ENCODE assay signal across 11 cellular contexts in the genomic region with DNA sequence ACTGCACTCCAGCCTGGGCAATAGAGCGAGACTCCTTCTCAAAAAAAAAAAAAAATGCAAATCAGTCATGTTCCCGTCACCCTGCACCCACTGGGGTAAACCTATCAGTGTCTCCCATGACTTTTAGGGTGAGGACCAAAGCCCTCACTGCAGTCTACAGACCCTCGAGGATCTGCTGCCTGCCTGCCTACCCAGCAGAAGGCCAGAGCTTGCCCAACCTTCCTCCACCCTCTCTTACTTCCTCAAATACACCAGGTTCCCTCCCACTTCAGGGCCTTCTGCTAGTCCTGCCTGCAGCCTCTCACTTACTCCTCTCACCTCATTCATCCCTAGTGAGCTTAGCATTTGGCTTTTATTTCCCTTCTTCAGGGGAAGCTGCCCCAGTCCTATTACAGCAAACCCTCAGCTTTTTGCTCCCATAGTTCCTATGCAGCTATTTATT. TPM values are rescaled to one million over a fixed set of nuclear protein-coding genes. Genes with fewer than 3 reads are reported as not detected.
DNase-seq lines count a peak whose midpoint lies in the region; ATAC-seq and TF ChIP-seq lines count a peak whose summit lies in the region.
"Had no signal": no experiment of that assay in that cellular context is flagged by ENCODE, and none has a peak within 500 bp of the region (broad histone marks: within the 10 kb centered on the region; RNA-seq: fewer than 3 reads in every experiment).

No MANE protein-coding gene starts in this region.

- intact Hi-C loops in PC-9 (cut with micrococcal nuclease; ENCODE audit: unreplicated experiment) = loop anchor here (1.0 kb wide), 2 partner anchors 17 to 31 kb away; no protein-coding TSS in a partner anchor
- intact Hi-C loops in heart right ventricle (cut with DNase I) = no loop called here
- intact Hi-C loops in sciatic nerve (cut with DNase I) = no loop called here

- H2AFZ ChIP-seq in PC-9 = no peak overlapping the region

- H3K4me2 ChIP-seq in PC-9 = peak overlapping the region; percentile 68

- H3K79me2 ChIP-seq in PC-9 (ENCODE audit: low read depth) = no peaks in the 10 kb centered on the region

- H3F3A ChIP-seq in PC-9 (ENCODE audit: insufficient read depth, low read depth) = peaks cover 35% of the 10 kb centered on the region

- no peaks in the 10 kb centered on the region for H3K27me3 ChIP-seq in PC-9 (ENCODE audit: insufficient read depth, low read depth)
- no peaks in the 10 kb centered on the region for H3K27me3 ChIP-seq in heart right ventricle
- H3K27me3 ChIP-seq: sigmoid colon had no signal

- ATAC-seq in heart right ventricle = peak in 5 of 8 donors; percentile 47 to 56 (median 52)
- ATAC-seq in sciatic nerve = peak; percentile 46

- H3K4me3 ChIP-seq in PC-9 (peak overlapping the region; percentile 21; the same call in 1 of the 2 replicates), heart right ventricle (no peak overlapping the region)
- H3K4me3 ChIP-seq: sigmoid colon had no signal

- peaks cover 7% of the 10 kb centered on the region; the same call in 1 of the 2 replicates for H3K9me3 ChIP-seq in PC-9 (ENCODE audit: insufficient read depth, low read depth)
- H3K9me3 ChIP-seq in heart right ventricle = peaks cover 0 to 12% (median 0%) of the 10 kb centered on the region in 11 donors
- H3K9me3 ChIP-seq: sigmoid colon had no signal

- H3K9me2 ChIP-seq in PC-9 (ENCODE audit: insufficient read depth) = no peaks in the 10 kb centered on the region

- H3K36me3 ChIP-seq in PC-9 (ENCODE audit: low read depth) (no peaks in the 10 kb centered on the region), heart right ventricle (no peaks in the 10 kb centered on the region)
- H3K36me3 ChIP-seq: sigmoid colon had no signal

- TF ChIP-seq CTCF in GM20000 (IDR thresholded peaks at IDR 0.05; ENCODE audit: extremely low read depth, missing control alignments) (no peak), PC-9 (conservative IDR thresholded peaks at IDR 0.05) (no peak), heart right ventricle (IDR thresholded peaks at IDR 0.05) (no peak)

- CTCF ChIA-PET in PC-9 (lab: Charles Lee) = interaction anchor here (0.5 to 1.2 kb wide), 3 partner anchors 17 to 28 kb away, joined by 3 to 17 read pairs (median 5); partner anchors contain the start of gene TOB1

- H4K20me1 ChIP-seq in PC-9 (ENCODE audit: insufficient read depth) = no peaks in the 10 kb centered on the region

- peaks cover 45% of the 10 kb centered on the region for H3K4me1 ChIP-seq in PC-9 (replicated peaks; ENCODE audit: insufficient read depth)
- peaks cover 0 to 14% (median 7%) of the 10 kb centered on the region in 9 donors for H3K4me1 ChIP-seq in heart right ventricle
- H3K4me1 ChIP-seq: sigmoid colon had no signal

- TSS peak; percentile 93 for BruUV-seq in PC-9 (replicated peaks; lab: Mats Ljungman, UMichigan)

- peak overlapping the region; percentile 85 for H3K27ac ChIP-seq in PC-9
- H3K27ac ChIP-seq in heart right ventricle = peak overlapping the region in 1 of 10 donors; percentile 4
- H3K27ac ChIP-seq: sigmoid colon had no signal

- DNase-seq in GM20000 (ENCODE audit: low spot score) (peak; percentile 27), PC-9 (no peak), heart right ventricle (no peak), sciatic nerve (ENCODE audit: low spot score) (no peak), NCI-H526 (lab: John Stamatoyannopoulos, UW) (no peak), NCI-H1436 treated with DMSO at 0.1 percent for 48 hours (lab: John Stamatoyannopoulos, UW) (no peak), A172 (ENCODE audit: low spot score) (no peak), NCI-H82 (lab: John Stamatoyannopoulos, UW) (no peak)
- DNase-seq: activated CD4-positive, alpha-beta T cell treated with anti-CD3 and anti-CD28 coated beads for 48 hours; sigmoid colon; stimulated activated naive CD4-positive, alpha-beta T cell treated with Interleukin-2 at 50 U/mL for 16 hours had no signal

- 74 to 82% methylated on average over 3 of the region's 3 CpGs for WGBS in heart right ventricle, 2 donors

- POLR2A ChIA-PET in PC-9 (lab: Charles Lee; ENCODE audit: unreplicated experiment) = interaction anchor here (0.6 to 1.5 kb wide), 4 partner anchors 17 to 101 kb away, joined by 3 to 28 read pairs (median 8); partner anchors contain the start of gene TOB1

RNA-seq across cellular contexts. Expression of gene TOB1, which starts 17.7 kb away (rescaled TPM):
- total RNA-seq in PC-9 (2021) (54.2 and 67.9 TPM in 2 replicates), heart right ventricle (100 to 1,000 TPM in 6 of 10 donors, 10 to 100 TPM in 4; 54.7 to 134 (median 106) TPM), sciatic nerve (114 TPM)
- 10 to 100 TPM; 15.6 to 31.7 TPM for polyA plus RNA-seq in heart right ventricle
- 7.2 and 8.1 TPM in 2 replicates for total RNA-seq in A172 (2014; rRNA removed; shearing (Covaris generic))

RNA-seq across cellular contexts. Expression of gene WFIKKN2, which starts 48.5 kb away (rescaled TPM):
- total RNA-seq in PC-9 (2021) (not detected in 2 replicates), heart right ventricle (1 to 10 TPM in 2 of 10 donors, under 1 TPM in 8; 0.22 to 1.7 (median 0.54) TPM), sciatic nerve (2.0 TPM)
- polyA plus RNA-seq in heart right ventricle = under 1 TPM; 0.10 to 0.51 TPM
- total RNA-seq in A172 (2014; rRNA removed; shearing (Covaris generic)) = not detected in 2 replicates
